In the genomic region with DNA sequence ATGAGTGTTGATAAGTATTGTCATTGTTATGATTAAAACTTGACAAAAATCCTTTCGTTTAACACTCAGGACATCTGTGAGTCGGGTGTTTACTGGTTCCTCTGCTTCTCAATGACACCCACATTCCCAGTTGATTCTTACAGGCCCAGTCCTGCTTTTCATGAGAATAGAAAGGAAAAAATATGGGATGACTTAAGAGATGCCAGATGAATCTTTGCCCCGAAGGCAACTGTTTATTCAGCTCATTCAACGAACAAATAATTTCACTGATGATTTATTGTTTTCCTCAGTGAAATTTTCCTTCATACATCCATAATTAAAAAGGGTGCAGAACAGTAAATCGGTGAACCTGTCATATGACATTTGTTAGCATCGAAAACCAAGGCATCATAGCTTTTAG, we compare ENCODE assay signal across 21 cellular contexts.
DNase-seq lines count a peak whose midpoint lies in the region; ATAC-seq, FAIRE-seq and TF ChIP-seq lines count a peak whose summit lies in the region.
"Had no signal": no experiment of that assay in that cellular context is flagged by ENCODE, and none has a peak within 500 bp of the region (broad histone marks: within the 10 kb centered on the region; RNA-seq: fewer than 3 reads in every experiment).

No MANE protein-coding gene starts in this region.

- ATAC-seq in GM19452 (IDR thresholded peaks at IDR 0.05; ENCODE audit: unreplicated experiment) = no peak
- ATAC-seq: Panc1 had no signal

- H3K23ac ChIP-seq in H1 (ENCODE audit: insufficient read length) = no peak overlapping the region

- peak; percentile 63 for DNase-seq in AG10803 (ENCODE audit: low read depth)
- DNase-seq in HPDE6-E6E7 (ENCODE audit: extremely low spot score) = peak; percentile 64
- DNase-seq in H1 (ENCODE audit: low read depth in 1 of 2, low spot score in 2 of 2) = no peak
- DNase-seq in keratinocyte (ENCODE audit: low read depth, low spot score) = peak; percentile 82
- no peak for DNase-seq in cerebellum (ENCODE audit: low spot score)
- DNase-seq in colonic mucosa = no peak
- DNase-seq in head of caudate nucleus = no peak
- DNase-seq: BE2C; EL; GF-D8; NCI-H1105; NCI-H146; NCI-H2029; NCI-H226; NCI-H510A treated with DMSO at 0.1 percent for 48 hours; NCI-H774; NK-92 treated with Interleukin-12 subunit alpha and Interleukin-12 subunit beta, amount 100 ng/mL, for 24 hours; SJCRH30 had no signal

- no peak overlapping the region for H2BK15ac ChIP-seq in H1 (ENCODE audit: low read length)

- CTCF ChIA-PET in H1 (lab: Charles Lee; ENCODE audit: partially characterized antibody) = interaction anchor here (1.6 kb wide), 1 partner anchor 10 kb away, joined by 3 read pairs; no protein-coding TSS in a partner anchor

- no peak overlapping the region for H3K4ac ChIP-seq in H1 (replicated peaks; ENCODE audit: insufficient read length, low read depth, low read length)

- dilution Hi-C loops in keratinocyte (cut with MboI; ENCODE audit: extremely low pct_ligation_motif_present, low sequenced_read_pairs) = no loop called here

- no peak overlapping the region for H3K56ac ChIP-seq in H1 (replicated peaks; ENCODE audit: insufficient read length, low read depth, low read length)

- FAIRE-seq in H1 (lab: Jason Lieb, UNC) (peak; percentile 13), keratinocyte (lab: Jason Lieb, UNC) (no peak)
- FAIRE-seq: D721Med had no signal

- H3K36me3 ChIP-seq in H1 (ENCODE audit: control insufficient read depth in 2 of 4, insufficient read depth in 4 of 4, low read length in 3 of 4) = no peaks in the 10 kb centered on the region
- H3K36me3 ChIP-seq in keratinocyte (ENCODE audit: control insufficient read depth in 2 of 2, extremely low read depth in 1 of 2, insufficient read depth in 2 of 2, low read length in 2 of 2) = peaks cover 4 to 16% of the 10 kb centered on the region in 2 experiments
- no peaks in the 10 kb centered on the region for H3K36me3 ChIP-seq in colonic mucosa
- H3K36me3 ChIP-seq: BE2C, SJCRH30 had no signal

- POLR2A ChIA-PET in H1 (lab: Charles Lee; ENCODE audit: partially characterized antibody) = no interaction called here

- H2BK12ac ChIP-seq in H1 (ENCODE audit: low read depth, low read length) = no peak overlapping the region

- no peak overlapping the region for H2BK5ac ChIP-seq in H1 (ENCODE audit: low read depth, low read length)

- H3K9ac ChIP-seq in H1 (replicated peaks in 1 of 4; ENCODE audit: extremely low read depth in 1 of 4, low read depth in 3 of 4, low read length in 3 of 4) (no peak overlapping the region), keratinocyte (ENCODE audit: control insufficient read depth, extremely low read depth, insufficient read depth, low read length) (peak overlapping the region; percentile 60), colonic mucosa (ENCODE audit: low read depth in 2 of 2, low read length in 2 of 2) (no peak overlapping the region)

- H4K91ac ChIP-seq in H1 (replicated peaks; ENCODE audit: insufficient read length, low read length) = no peak overlapping the region

- H2AK5ac ChIP-seq in H1 (ENCODE audit: low read depth, low read length) = no peak overlapping the region

- no peak overlapping the region for H3K18ac ChIP-seq in H1 (ENCODE audit: extremely low read depth, low read length)

- H2AFZ ChIP-seq in H1 (ENCODE audit: low read length) (no peak overlapping the region), keratinocyte (ENCODE audit: control insufficient read depth, low read length) (peak overlapping the region; percentile 51)

- no peak overlapping the region for H3K14ac ChIP-seq in H1 (ENCODE audit: insufficient read length)

- TF ChIP-seq EP300 in H1 (IDR thresholded peaks at IDR 0.05; ENCODE audit: borderline replicate concordance in 1 of 2, low read depth in 2 of 2, low read length in 2 of 2) = no peak

- H3K9me1 ChIP-seq in keratinocyte (ENCODE audit: control insufficient read depth, extremely low read depth, insufficient read depth, low read length) = no peaks in the 10 kb centered on the region

- no peaks in the 10 kb centered on the region for H3K79me1 ChIP-seq in H1 (ENCODE audit: low read depth, low read length)

- intact Hi-C loops in colonic mucosa (cut with DNase I) (no loop called here), head of caudate nucleus (cut with DNase I) (no loop called here)

- no peak overlapping the region for H4K5ac ChIP-seq in H1 (ENCODE audit: insufficient read length, low read depth, low read length)

- H3K79me2 ChIP-seq in H1 (ENCODE audit: control insufficient read depth in 1 of 2, insufficient read depth in 2 of 2, low read length in 2 of 2) = no peaks in the 10 kb centered on the region
- peaks cover 87% of the 10 kb centered on the region for H3K79me2 ChIP-seq in keratinocyte (ENCODE audit: control insufficient read depth, insufficient read depth, low read length)

- 76% methylated on average over 6 of the region's 6 CpGs; no CpG with 5 or more reads in 1 of the 2 experiments for WGBS in H1 (ENCODE audit: extremely low coverage in 1 of 2, insufficient coverage in 1 of 2, insufficient read length in 1 of 2, insufficient replicate concordance in 2 of 2, low coverage in 1 of 2, low lambda C conversion rate in 2 of 2, missing lambda C conversion rate in 1 of 2), 2 experiments

- no peak for TF ChIP-seq POLR2A in H1 (IDR thresholded peaks at IDR 0.05; ENCODE audit: control extremely low read depth in 1 of 2, low read depth in 2 of 2, low read length in 2 of 2)

- no peak overlapping the region for H3K27ac ChIP-seq in H1 (ENCODE audit: low read depth, low read length)
- peak overlapping the region; percentile 88 for H3K27ac ChIP-seq in keratinocyte (ENCODE audit: control insufficient read depth, insufficient read depth, low read length)
- no peak overlapping the region for H3K27ac ChIP-seq in colonic mucosa
- H3K27ac ChIP-seq: SJCRH30 had no signal

- H3K23me2 ChIP-seq in H1 (ENCODE audit: low read depth, low read length) = no peaks in the 10 kb centered on the region

- no peak for TF ChIP-seq RAD21 in H1 (IDR thresholded peaks at IDR 0.05 in 1 of 2, conservative IDR thresholded peaks at IDR 0.05 in 1 of 2; ENCODE audit: low read depth in 2 of 2, low read length in 2 of 2)

- H4K20me1 ChIP-seq in H1 (replicated peaks in 1 of 2; ENCODE audit: control insufficient read depth in 1 of 2, insufficient read depth in 2 of 2, low read length in 2 of 2) (no peaks in the 10 kb centered on the region), keratinocyte (ENCODE audit: control insufficient read depth, extremely low read depth, insufficient read depth, low read length) (no peaks in the 10 kb centered on the region)

- no peaks in the 10 kb centered on the region for H3K27me3 ChIP-seq in H1 (replicated peaks in 1 of 4; ENCODE audit: control insufficient read depth in 3 of 4, extremely low read depth in 1 of 4, insufficient read depth in 3 of 4, low read length in 3 of 4)
- no peaks in the 10 kb centered on the region for H3K27me3 ChIP-seq in keratinocyte (ENCODE audit: control insufficient read depth, extremely low read depth, insufficient read depth, low read length)
- H3K27me3 ChIP-seq in colonic mucosa = no peaks in the 10 kb centered on the region
- H3K27me3 ChIP-seq: BE2C, SJCRH30 had no signal

- TF ChIP-seq CTCF in AG10803 (conservative IDR thresholded peaks at IDR 0.05; ENCODE audit: low read length) = no peak
- TF ChIP-seq CTCF in H1 (IDR thresholded peaks at IDR 0.05; ENCODE audit: control extremely low read depth in 1 of 3, insufficient read depth in 1 of 3, low read depth in 1 of 3, low read length in 3 of 3) = no peak
- TF ChIP-seq CTCF in keratinocyte (optimal IDR thresholded peaks at IDR 0.05 in 1 of 3, IDR thresholded peaks at IDR 0.05 in 1 of 3, conservative IDR thresholded peaks at IDR 0.05 in 1 of 3; ENCODE audit: extremely low read depth in 1 of 3, insufficient read depth in 2 of 3, low read length in 3 of 3) = no peak
- TF ChIP-seq CTCF in colonic mucosa (IDR thresholded peaks at IDR 0.05) = no peak

- H3K4me2 ChIP-seq in H1 (ENCODE audit: insufficient read depth in 1 of 2, low read depth in 2 of 2, low read length in 2 of 2) (no peak overlapping the region), keratinocyte (ENCODE audit: control insufficient read depth, extremely low read depth, insufficient read depth, low read depth, low read length) (peak overlapping the region; percentile 90)

- no peaks in the 10 kb centered on the region; a peak in 1 of 4 replicates for H3K9me3 ChIP-seq in H1 (ENCODE audit: insufficient read depth in 2 of 2, low read depth in 1 of 2, low read length in 1 of 2)
- no peaks in the 10 kb centered on the region for H3K9me3 ChIP-seq in keratinocyte (ENCODE audit: control insufficient read depth, low read depth, low read length)
- no peaks in the 10 kb centered on the region for H3K9me3 ChIP-seq in colonic mucosa
- H3K9me3 ChIP-seq: BE2C, SJCRH30 had no signal

- H3K4me1 ChIP-seq in H1 (replicated peaks in 1 of 4; ENCODE audit: control insufficient read depth in 3 of 4, insufficient read depth in 4 of 4, low read length in 3 of 4) (peaks cover 0 to 3% (median 2%) of the 10 kb centered on the region in 4 experiments; a peak in 3 of 7 replicates), keratinocyte (ENCODE audit: control insufficient read depth, extremely low read depth, insufficient read depth, low read length) (peaks cover 27% of the 10 kb centered on the region), colonic mucosa (no peaks in the 10 kb centered on the region)
- H3K4me1 ChIP-seq: BE2C, SJCRH30 had no signal

- H2BK20ac ChIP-seq in H1 (ENCODE audit: low read length) = no peak overlapping the region

- H4K8ac ChIP-seq in H1 (ENCODE audit: extremely low read depth, insufficient read depth, low read length) = no peak overlapping the region

- no peak overlapping the region for H2BK120ac ChIP-seq in H1 (replicated peaks; ENCODE audit: low read depth, low read length)

- H3K4me3 ChIP-seq in AG10803 (ENCODE audit: low read length) (no peak overlapping the region), H1 (ENCODE audit: extremely low read depth in 1 of 4, insufficient read depth in 2 of 4, low read depth in 3 of 4, low read length in 4 of 4) (no peak overlapping the region), keratinocyte (ENCODE audit: control insufficient read depth in 2 of 3, extremely low read depth in 1 of 3, insufficient read depth in 2 of 3, low read depth in 1 of 3, low read length in 3 of 3) (peak overlapping the region in 2 of 3 experiments; percentile 42 to 61), colonic mucosa (no peak overlapping the region)
- H3K4me3 ChIP-seq: SJCRH30 had no signal

TF ChIP-seq in H1, 55 proteins besides CTCF, POLR2A, EP300 and RAD21:
- TF ChIP-seq SP2 (IDR thresholded peaks at IDR 0.05; ENCODE audit: low read length) (no peak), SP4 (IDR thresholded peaks at IDR 0.05; ENCODE audit: low read length) (no peak), SUZ12 (IDR thresholded peaks at IDR 0.05; ENCODE audit: low read length) (no peak)

Comparison
In these comparisons a context has a peak if more than half of its experiments do, and no peak if none do; other contexts are left out.
1. DNase-seq: peak in AG10803 (single experiment), HPDE6-E6E7 (single experiment) and keratinocyte (single experiment); none in H1 (0 of 2), cerebellum (single experiment), colonic mucosa (single experiment) and head of caudate nucleus (0 of 42).
2. H3K4me3 ChIP-seq: peak in keratinocyte (2 of 3); none in AG10803 (single experiment), H1 (0 of 4) and colonic mucosa (single experiment).